ENCODE assay signal across 15 cellular contexts in the genomic region with DNA sequence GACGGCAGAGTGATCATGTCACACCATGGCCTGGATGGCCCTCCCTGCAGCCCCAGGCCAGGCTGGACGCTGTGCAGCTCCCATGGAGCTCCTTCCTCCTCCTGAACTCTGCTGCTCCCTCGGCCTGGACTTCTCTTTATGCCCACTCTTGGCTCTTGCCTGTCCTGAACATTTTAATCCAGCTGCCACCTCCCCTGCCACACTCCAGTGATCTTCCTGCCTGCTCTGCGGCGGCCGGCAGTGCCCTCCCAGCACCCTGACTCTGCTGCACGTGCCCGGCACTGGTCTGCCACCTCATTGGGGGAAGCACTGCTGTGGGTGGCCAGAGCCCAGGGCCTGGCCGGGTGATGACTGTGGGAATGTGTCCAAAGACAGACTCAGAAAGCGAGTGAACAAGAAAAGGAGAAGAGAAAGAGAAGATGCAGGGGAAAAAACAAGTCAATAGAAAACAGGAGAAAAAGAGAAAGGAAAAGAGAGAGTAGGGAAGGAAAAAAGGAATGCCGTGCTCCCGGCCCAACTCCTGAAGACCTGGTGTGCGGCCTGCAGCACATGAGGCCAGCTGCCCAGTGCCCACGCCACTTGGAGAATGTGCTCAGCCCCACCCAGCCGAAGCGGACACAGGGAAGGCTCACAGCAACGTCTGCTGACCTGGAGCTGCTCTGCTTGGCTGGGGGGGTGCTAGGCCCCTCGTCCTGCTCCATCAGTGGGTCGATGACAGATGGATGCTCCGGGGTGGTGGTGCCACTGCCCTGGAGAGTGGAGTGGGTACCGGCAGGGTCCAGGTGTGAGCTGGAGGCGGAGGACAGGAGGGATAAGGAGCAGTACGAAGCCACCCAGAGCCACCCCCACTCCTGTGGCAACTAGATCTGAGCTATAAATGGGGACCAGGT.
"Had no signal": no experiment of that assay in that cellular context is flagged by ENCODE, and none has a peak within 500 bp of the region (broad histone marks: within the 10 kb centered on the region; RNA-seq: fewer than 3 reads in every experiment).

No MANE protein-coding gene starts in this region.

- H3K4me3 ChIP-seq: ascending aorta, cardiac muscle cell, psoas muscle, sigmoid colon had no signal

- H3K4me1 ChIP-seq: ascending aorta, psoas muscle had no signal

- H3K9me3 ChIP-seq: ascending aorta, psoas muscle, sigmoid colon had no signal

- ATAC-seq: left ventricle myocardium superior, psoas muscle had no signal

- H3K9me3 Mint-ChIP-seq: activated naive CD4-positive, alpha-beta T cell treated with anti-CD3 and anti-CD28 coated beads, Interleukin-2, amount 10 ng/mL, durations not matched to agents 7 days and 5 days; activated T-helper 2 cell treated with anti-CD3 and anti-CD28 coated beads, Interferon-gamma antibody, Interleukin-2, Interleukin-4, amounts not matched to agents 10 μg/mL and 5 μg/mL and 100 μg/mL, durations not matched to agents 14 hours and 24 hours and 36 hours; natural killer cell treated with Interleukin-12 subunit alpha and Interleukin-12 subunit beta and Interleukin-15 and Interleukin-18, amount 100 ng/mL, for 72 hours had no signal

- H3K27me3 ChIP-seq: ascending aorta, cardiac muscle cell, sigmoid colon had no signal

- H3K27ac Mint-ChIP-seq: activated naive CD4-positive, alpha-beta T cell treated with anti-CD3 and anti-CD28 coated beads, Interleukin-2, amount 10 ng/mL, durations not matched to agents 7 days and 5 days; activated T-helper 2 cell treated with anti-CD3 and anti-CD28 coated beads, Interferon-gamma antibody, Interleukin-2, Interleukin-4, amounts not matched to agents 10 μg/mL and 5 μg/mL and 100 μg/mL, durations not matched to agents 14 hours and 24 hours and 36 hours; natural killer cell treated with Interleukin-12 subunit alpha and Interleukin-12 subunit beta and Interleukin-15 and Interleukin-18, amount 100 ng/mL, for 72 hours had no signal

- H3K36me3 Mint-ChIP-seq: natural killer cell treated with Interleukin-12 subunit alpha and Interleukin-12 subunit beta and Interleukin-15 and Interleukin-18, amount 100 ng/mL, for 72 hours had no signal

- H3K27me3 Mint-ChIP-seq: activated naive CD4-positive, alpha-beta T cell treated with anti-CD3 and anti-CD28 coated beads, Interleukin-2, amount 10 ng/mL, durations not matched to agents 7 days and 5 days; natural killer cell treated with Interleukin-12 subunit alpha and Interleukin-12 subunit beta and Interleukin-15 and Interleukin-18, amount 100 ng/mL, for 72 hours had no signal

- DNase-seq: activated CD4-positive, alpha-beta T cell treated with anti-CD3 and anti-CD28 coated beads, Interleukin-2, amount 50 U/mL, for 48 hours; activated naive CD4-positive, alpha-beta T cell treated with anti-CD3 and anti-CD28 coated beads, Interleukin-2, amount 10 ng/mL, durations not matched to agents 7 days and 5 days; hippocampal formation; left ventricle myocardium superior; mesendoderm; occipital lobe; sigmoid colon; stimulated activated CD4-positive, alpha-beta T cell treated with anti-CD3 and anti-CD28 coated beads, Interleukin-1b, Interleukin-23, amount 100 ng/mL, for 48 hours had no signal

- FAIRE-seq: endometrium, urothelium cell line had no signal

- H3K4me3 Mint-ChIP-seq: activated naive CD4-positive, alpha-beta T cell treated with anti-CD3 and anti-CD28 coated beads, Interleukin-2, amount 10 ng/mL, durations not matched to agents 7 days and 5 days; natural killer cell treated with Interleukin-12 subunit alpha and Interleukin-12 subunit beta and Interleukin-15 and Interleukin-18, amount 100 ng/mL, for 72 hours had no signal

- H3K4me1 Mint-ChIP-seq: activated naive CD4-positive, alpha-beta T cell treated with anti-CD3 and anti-CD28 coated beads, Interleukin-2, amount 10 ng/mL, durations not matched to agents 7 days and 5 days had no signal

- H3K27ac ChIP-seq: ascending aorta, cardiac muscle cell, psoas muscle, sigmoid colon had no signal
